ENCODE assay signal across 1 cellular context in genomic region chr1:218401896-218402770, GRCh38.
TF ChIP-seq lines count a peak whose summit lies in the region.

No MANE protein-coding gene starts in this region.

TF ChIP-seq in HepG2, 621 proteins besides CTCF, POLR2A, EP300 and RAD21 (continued from another document and continues in another):
- TF ChIP-seq ZNF317 (CRISPR knock-in tag; IDR thresholded peaks at IDR 0.05) (no peak), ZNF547 (CRISPR knock-in tag; IDR thresholded peaks at IDR 0.05) (no peak), FOSL1 (CRISPR knock-in tag; IDR thresholded peaks at IDR 0.05; ENCODE audit: borderline replicate concordance) (no peak), AGO2 (optimal IDR thresholded peaks at IDR 0.05; ENCODE audit: low read depth, low read length) (no peak), ZNF703 (CRISPR knock-in tag; IDR thresholded peaks at IDR 0.05; ENCODE audit: borderline replicate concordance) (peak; percentile 54; the same call in 1 of the 2 replicates), TGIF2 (CRISPR knock-in tag; IDR thresholded peaks at IDR 0.05) (no peak), ZNF749 (CRISPR knock-in tag; IDR thresholded peaks at IDR 0.05; ENCODE audit: borderline replicate concordance) (no peak), STAT6 (CRISPR knock-in tag; IDR thresholded peaks at IDR 0.05; ENCODE audit: borderline replicate concordance) (no peak), ZNF891 (CRISPR knock-in tag; IDR thresholded peaks at IDR 0.05) (no peak), XBP1 (CRISPR knock-in tag; IDR thresholded peaks at IDR 0.05) (no peak), ZNF33B (CRISPR knock-in tag; IDR thresholded peaks at IDR 0.05) (no peak), SRSF4 (IDR thresholded peaks at IDR 0.05; ENCODE audit: low read depth, low read length, poor library complexity, severe bottlenecking) (no peak), HNF4A (CRISPR knock-in tag; IDR thresholded peaks at IDR 0.05) (peak; percentile 52), GABPB1 (CRISPR knock-in tag; IDR thresholded peaks at IDR 0.05) (no peak), ZNF850 (CRISPR knock-in tag; conservative IDR thresholded peaks at IDR 0.05) (no peak), TBL1XR1 (IDR thresholded peaks at IDR 0.05; ENCODE audit: borderline replicate concordance, low read length, partially characterized antibody) (no peak), NFIC (IDR thresholded peaks at IDR 0.05; ENCODE audit: low read length) (peak; percentile 68), ZNF17 (CRISPR knock-in tag; IDR thresholded peaks at IDR 0.05) (no peak), NKX3-1 (CRISPR knock-in tag; IDR thresholded peaks at IDR 0.05) (0 out of 2 replicates have a peak, but pooled peaks have one; percentile 36), CCDC6 (CRISPR knock-in tag; IDR thresholded peaks at IDR 0.05) (no peak), KMT2B (CRISPR knock-in tag; IDR thresholded peaks at IDR 0.05) (no peak), ATF2 (CRISPR knock-in tag; IDR thresholded peaks at IDR 0.05) (no peak), SIN3B (IDR thresholded peaks at IDR 0.05; ENCODE audit: low read length) (no peak), ZZZ3 (CRISPR knock-in tag; IDR thresholded peaks at IDR 0.05; ENCODE audit: borderline replicate concordance) (no peak), RBAK (CRISPR knock-in tag; IDR thresholded peaks at IDR 0.05) (no peak), ZBTB3 (CRISPR knock-in tag; IDR thresholded peaks at IDR 0.05; ENCODE audit: borderline replicate concordance, low read depth) (no peak), SKI (IDR thresholded peaks at IDR 0.05; ENCODE audit: partially characterized antibody) (no peak), MAZ (IDR thresholded peaks at IDR 0.05; ENCODE audit: borderline replicate concordance, low read depth, low read length) (no peak), MAZ (CRISPR knock-in tag; IDR thresholded peaks at IDR 0.05; ENCODE audit: low read depth) (no peak), MXD3 (CRISPR knock-in tag; IDR thresholded peaks at IDR 0.05) (no peak), SP4 (CRISPR knock-in tag; IDR thresholded peaks at IDR 0.05) (no peak), SALL1 (CRISPR knock-in tag; IDR thresholded peaks at IDR 0.05) (0 out of 2 replicates have a peak, but pooled peaks have one; percentile 2), DDIT3 (CRISPR knock-in tag; IDR thresholded peaks at IDR 0.05) (no peak)
- TF ChIP-seq, protein P1, sequence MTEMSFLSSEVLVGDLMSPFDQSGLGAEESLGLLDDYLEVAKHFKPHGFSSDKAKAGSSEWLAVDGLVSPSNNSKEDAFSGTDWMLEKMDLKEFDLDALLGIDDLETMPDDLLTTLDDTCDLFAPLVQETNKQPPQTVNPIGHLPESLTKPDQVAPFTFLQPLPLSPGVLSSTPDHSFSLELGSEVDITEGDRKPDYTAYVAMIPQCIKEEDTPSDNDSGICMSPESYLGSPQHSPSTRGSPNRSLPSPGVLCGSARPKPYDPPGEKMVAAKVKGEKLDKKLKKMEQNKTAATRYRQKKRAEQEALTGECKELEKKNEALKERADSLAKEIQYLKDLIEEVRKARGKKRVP (CRISPR knock-in tag; IDR thresholded peaks at IDR 0.05): no peak
- TF ChIP-seq, protein P2, sequence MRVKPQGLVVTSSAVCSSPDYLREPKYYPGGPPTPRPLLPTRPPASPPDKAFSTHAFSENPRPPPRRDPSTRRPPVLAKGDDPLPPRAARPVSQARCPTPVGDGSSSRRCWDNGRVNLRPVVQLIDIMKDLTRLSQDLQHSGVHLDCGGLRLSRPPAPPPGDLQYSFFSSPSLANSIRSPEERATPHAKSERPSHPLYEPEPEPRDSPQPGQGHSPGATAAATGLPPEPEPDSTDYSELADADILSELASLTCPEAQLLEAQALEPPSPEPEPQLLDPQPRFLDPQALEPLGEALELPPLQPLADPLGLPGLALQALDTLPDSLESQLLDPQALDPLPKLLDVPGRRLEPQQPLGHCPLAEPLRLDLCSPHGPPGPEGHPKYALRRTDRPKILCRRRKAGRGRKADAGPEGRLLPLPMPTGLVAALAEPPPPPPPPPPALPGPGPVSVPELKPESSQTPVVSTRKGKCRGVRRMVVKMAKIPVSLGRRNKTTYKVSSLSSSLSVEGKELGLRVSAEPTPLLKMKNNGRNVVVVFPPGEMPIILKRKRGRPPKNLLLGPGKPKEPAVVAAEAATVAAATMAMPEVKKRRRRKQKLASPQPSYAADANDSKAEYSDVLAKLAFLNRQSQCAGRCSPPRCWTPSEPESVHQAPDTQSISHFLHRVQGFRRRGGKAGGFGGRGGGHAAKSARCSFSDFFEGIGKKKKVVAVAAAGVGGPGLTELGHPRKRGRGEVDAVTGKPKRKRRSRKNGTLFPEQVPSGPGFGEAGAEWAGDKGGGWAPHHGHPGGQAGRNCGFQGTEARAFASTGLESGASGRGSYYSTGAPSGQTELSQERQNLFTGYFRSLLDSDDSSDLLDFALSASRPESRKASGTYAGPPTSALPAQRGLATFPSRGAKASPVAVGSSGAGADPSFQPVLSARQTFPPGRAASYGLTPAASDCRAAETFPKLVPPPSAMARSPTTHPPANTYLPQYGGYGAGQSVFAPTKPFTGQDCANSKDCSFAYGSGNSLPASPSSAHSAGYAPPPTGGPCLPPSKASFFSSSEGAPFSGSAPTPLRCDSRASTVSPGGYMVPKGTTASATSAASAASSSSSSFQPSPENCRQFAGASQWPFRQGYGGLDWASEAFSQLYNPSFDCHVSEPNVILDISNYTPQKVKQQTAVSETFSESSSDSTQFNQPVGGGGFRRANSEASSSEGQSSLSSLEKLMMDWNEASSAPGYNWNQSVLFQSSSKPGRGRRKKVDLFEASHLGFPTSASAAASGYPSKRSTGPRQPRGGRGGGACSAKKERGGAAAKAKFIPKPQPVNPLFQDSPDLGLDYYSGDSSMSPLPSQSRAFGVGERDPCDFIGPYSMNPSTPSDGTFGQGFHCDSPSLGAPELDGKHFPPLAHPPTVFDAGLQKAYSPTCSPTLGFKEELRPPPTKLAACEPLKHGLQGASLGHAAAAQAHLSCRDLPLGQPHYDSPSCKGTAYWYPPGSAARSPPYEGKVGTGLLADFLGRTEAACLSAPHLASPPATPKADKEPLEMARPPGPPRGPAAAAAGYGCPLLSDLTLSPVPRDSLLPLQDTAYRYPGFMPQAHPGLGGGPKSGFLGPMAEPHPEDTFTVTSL (CRISPR knock-in tag; IDR thresholded peaks at IDR 0.05; ENCODE audit: borderline replicate concordance): peak; percentile 58; the same call in 1 of the 2 replicates
- TF ChIP-seq, protein P3, sequence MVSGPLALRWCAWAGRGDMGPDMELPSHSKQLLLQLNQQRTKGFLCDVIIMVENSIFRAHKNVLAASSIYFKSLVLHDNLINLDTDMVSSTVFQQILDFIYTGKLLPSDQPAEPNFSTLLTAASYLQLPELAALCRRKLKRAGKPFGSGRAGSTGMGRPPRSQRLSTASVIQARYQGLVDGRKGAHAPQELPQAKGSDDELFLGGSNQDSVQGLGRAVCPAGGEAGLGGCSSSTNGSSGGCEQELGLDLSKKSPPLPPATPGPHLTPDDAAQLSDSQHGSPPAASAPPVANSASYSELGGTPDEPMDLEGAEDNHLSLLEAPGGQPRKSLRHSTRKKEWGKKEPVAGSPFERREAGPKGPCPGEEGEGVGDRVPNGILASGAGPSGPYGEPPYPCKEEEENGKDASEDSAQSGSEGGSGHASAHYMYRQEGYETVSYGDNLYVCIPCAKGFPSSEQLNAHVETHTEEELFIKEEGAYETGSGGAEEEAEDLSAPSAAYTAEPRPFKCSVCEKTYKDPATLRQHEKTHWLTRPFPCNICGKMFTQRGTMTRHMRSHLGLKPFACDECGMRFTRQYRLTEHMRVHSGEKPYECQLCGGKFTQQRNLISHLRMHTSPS (CRISPR knock-in tag; IDR thresholded peaks at IDR 0.05; ENCODE audit: low read depth): no peak
- TF ChIP-seq, protein P4, sequence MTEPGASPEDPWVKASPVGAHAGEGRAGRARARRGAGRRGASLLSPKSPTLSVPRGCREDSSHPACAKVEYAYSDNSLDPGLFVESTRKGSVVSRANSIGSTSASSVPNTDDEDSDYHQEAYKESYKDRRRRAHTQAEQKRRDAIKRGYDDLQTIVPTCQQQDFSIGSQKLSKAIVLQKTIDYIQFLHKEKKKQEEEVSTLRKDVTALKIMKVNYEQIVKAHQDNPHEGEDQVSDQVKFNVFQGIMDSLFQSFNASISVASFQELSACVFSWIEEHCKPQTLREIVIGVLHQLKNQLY (CRISPR knock-in tag; IDR thresholded peaks at IDR 0.05): no peak
- TF ChIP-seq, protein P5, sequence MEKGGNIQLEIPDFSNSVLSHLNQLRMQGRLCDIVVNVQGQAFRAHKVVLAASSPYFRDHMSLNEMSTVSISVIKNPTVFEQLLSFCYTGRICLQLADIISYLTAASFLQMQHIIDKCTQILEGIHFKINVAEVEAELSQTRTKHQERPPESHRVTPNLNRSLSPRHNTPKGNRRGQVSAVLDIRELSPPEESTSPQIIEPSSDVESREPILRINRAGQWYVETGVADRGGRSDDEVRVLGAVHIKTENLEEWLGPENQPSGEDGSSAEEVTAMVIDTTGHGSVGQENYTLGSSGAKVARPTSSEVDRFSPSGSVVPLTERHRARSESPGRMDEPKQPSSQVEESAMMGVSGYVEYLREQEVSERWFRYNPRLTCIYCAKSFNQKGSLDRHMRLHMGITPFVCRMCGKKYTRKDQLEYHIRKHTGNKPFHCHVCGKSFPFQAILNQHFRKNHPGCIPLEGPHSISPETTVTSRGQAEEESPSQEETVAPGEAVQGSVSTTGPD (CRISPR knock-in tag; IDR thresholded peaks at IDR 0.05): no peak
- TF ChIP-seq, protein P6, sequence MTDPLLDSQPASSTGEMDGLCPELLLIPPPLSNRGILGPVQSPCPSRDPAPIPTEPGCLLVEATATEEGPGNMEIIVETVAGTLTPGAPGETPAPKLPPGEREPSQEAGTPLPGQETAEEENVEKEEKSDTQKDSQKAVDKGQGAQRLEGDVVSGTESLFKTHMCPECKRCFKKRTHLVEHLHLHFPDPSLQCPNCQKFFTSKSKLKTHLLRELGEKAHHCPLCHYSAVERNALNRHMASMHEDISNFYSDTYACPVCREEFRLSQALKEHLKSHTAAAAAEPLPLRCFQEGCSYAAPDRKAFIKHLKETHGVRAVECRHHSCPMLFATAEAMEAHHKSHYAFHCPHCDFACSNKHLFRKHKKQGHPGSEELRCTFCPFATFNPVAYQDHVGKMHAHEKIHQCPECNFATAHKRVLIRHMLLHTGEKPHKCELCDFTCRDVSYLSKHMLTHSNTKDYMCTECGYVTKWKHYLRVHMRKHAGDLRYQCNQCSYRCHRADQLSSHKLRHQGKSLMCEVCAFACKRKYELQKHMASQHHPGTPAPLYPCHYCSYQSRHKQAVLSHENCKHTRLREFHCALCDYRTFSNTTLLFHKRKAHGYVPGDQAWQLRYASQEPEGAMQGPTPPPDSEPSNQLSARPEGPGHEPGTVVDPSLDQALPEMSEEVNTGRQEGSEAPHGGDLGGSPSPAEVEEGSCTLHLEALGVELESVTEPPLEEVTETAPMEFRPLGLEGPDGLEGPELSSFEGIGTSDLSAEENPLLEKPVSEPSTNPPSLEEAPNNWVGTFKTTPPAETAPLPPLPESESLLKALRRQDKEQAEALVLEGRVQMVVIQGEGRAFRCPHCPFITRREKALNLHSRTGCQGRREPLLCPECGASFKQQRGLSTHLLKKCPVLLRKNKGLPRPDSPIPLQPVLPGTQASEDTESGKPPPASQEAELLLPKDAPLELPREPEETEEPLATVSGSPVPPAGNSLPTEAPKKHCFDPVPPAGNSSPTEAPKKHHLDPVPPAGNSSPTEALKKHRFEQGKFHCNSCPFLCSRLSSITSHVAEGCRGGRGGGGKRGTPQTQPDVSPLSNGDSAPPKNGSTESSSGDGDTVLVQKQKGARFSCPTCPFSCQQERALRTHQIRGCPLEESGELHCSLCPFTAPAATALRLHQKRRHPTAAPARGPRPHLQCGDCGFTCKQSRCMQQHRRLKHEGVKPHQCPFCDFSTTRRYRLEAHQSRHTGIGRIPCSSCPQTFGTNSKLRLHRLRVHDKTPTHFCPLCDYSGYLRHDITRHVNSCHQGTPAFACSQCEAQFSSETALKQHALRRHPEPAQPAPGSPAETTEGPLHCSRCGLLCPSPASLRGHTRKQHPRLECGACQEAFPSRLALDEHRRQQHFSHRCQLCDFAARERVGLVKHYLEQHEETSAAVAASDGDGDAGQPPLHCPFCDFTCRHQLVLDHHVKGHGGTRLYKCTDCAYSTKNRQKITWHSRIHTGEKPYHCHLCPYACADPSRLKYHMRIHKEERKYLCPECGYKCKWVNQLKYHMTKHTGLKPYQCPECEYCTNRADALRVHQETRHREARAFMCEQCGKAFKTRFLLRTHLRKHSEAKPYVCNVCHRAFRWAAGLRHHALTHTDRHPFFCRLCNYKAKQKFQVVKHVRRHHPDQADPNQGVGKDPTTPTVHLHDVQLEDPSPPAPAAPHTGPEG (CRISPR knock-in tag; IDR thresholded peaks at IDR 0.05): no peak
